15 cellular contexts compared by ENCODE assay signal in the genomic region with DNA sequence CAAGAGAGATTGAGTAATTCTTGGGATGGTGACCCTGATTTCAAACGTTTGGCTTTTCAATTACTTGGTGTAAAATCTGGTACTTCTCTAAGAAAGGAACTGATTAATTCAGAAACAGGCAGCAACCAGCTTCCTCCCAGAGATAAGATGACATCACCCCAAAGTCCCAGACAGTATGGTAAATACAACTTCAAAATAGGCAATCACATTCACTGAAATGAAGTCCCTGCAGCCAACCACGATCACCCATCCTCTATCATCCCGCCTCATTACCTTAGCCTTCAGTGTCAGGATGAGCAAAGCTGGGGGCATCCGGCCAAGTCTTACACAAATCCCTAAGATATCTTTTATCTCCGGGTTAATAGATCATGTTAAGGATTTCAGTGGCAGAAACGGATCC. TPM values are rescaled to one million over a fixed set of nuclear protein-coding genes. Genes with fewer than 3 reads are reported as not detected.
DNase-seq lines count a peak whose midpoint lies in the region; ATAC-seq and TF ChIP-seq lines count a peak whose summit lies in the region.
"Had no signal": no experiment of that assay in that cellular context is flagged by ENCODE, and none has a peak within 500 bp of the region (broad histone marks: within the 10 kb centered on the region; RNA-seq: fewer than 3 reads in every experiment).

No MANE protein-coding gene starts in this region.

- H3K27ac ChIP-seq in fibroblast of lung (ENCODE audit: insufficient read depth, low read length), result no peak overlapping the region
- H3K27ac ChIP-seq in lower lobe of right lung, result no peak overlapping the region
- H3K27ac ChIP-seq: C4-2B, gastroesophageal sphincter had no signal

- intact Hi-C loops in activated naive CD4-positive, alpha-beta T cell treated with anti-CD3 and anti-CD28 coated beads for 36 hours (cut with micrococcal nuclease), result loop anchor here (1.0 kb wide), 2 partner anchors 13 to 24 kb away; no protein-coding TSS in a partner anchor
- intact Hi-C loops in lower lobe of right lung (cut with DNase I), result no loop called here

- TF ChIP-seq CTCF in fibroblast of lung (conservative IDR thresholded peaks at IDR 0.05 in 1 of 2, IDR thresholded peaks at IDR 0.05 in 1 of 2; ENCODE audit: low read depth in 1 of 2, low read length in 2 of 2) (no peak), lower lobe of right lung (IDR thresholded peaks at IDR 0.05) (no peak)

- no peak overlapping the region for H2AFZ ChIP-seq in fibroblast of lung (ENCODE audit: low read length)

- no peaks in the 10 kb centered on the region for H3K79me2 ChIP-seq in fibroblast of lung (ENCODE audit: control insufficient read depth, insufficient read depth, low read length)

- no peak overlapping the region for H3K27ac Mint-ChIP-seq in activated naive CD4-positive, alpha-beta T cell treated with anti-CD3 and anti-CD28 coated beads for 36 hours
- H3K27ac Mint-ChIP-seq in stimulated activated effector memory CD8-positive, alpha-beta T cell treated with anti-CD3 and anti-CD28 coated beads, Interleukin-12 subunit alpha, Interleukin-12 subunit beta, amount 100 ng/mL, for 72 hours, result no peak overlapping the region
- H3K27ac Mint-ChIP-seq: brain had no signal

- H3K36me3 Mint-ChIP-seq in activated naive CD4-positive, alpha-beta T cell treated with anti-CD3 and anti-CD28 coated beads for 36 hours (ENCODE audit: low read depth), result no peaks in the 10 kb centered on the region
- H3K36me3 Mint-ChIP-seq in stimulated activated effector memory CD8-positive, alpha-beta T cell treated with anti-CD3 and anti-CD28 coated beads, Interleukin-12 subunit alpha, Interleukin-12 subunit beta, amount 100 ng/mL, for 72 hours, result no peaks in the 10 kb centered on the region
- H3K36me3 Mint-ChIP-seq: brain had no signal

- H3K4me1 ChIP-seq in fibroblast of lung (ENCODE audit: control insufficient read depth, extremely low read depth, insufficient read depth, low read length), result peaks cover 11% of the 10 kb centered on the region
- H3K4me1 ChIP-seq in lower lobe of right lung, result no peaks in the 10 kb centered on the region

- peaks cover 15% of the 10 kb centered on the region for H3K4me1 Mint-ChIP-seq in activated naive CD4-positive, alpha-beta T cell treated with anti-CD3 and anti-CD28 coated beads for 36 hours (ENCODE audit: low read depth)
- H3K4me1 Mint-ChIP-seq in stimulated activated effector memory CD8-positive, alpha-beta T cell treated with anti-CD3 and anti-CD28 coated beads, Interleukin-12 subunit alpha, Interleukin-12 subunit beta, amount 100 ng/mL, for 72 hours, result peaks cover 25% of the 10 kb centered on the region

- no peak overlapping the region for H3K4me2 ChIP-seq in fibroblast of lung (ENCODE audit: extremely low read depth, insufficient read depth, low read length)

- DNase-seq in activated naive CD4-positive, alpha-beta T cell treated with anti-CD3 and anti-CD28 coated beads for 36 hours, result peak; percentile 61
- DNase-seq in activated naive CD4-positive, alpha-beta T cell treated with Interleukin-2 at 50 U/mL for 16 hours, result no peak
- DNase-seq in NCI-H226 (peak; percentile 91), fibroblast of lung (ENCODE audit: low read depth in 2 of 2) (peak; percentile 31 to 85), lower lobe of right lung (no peak)
- DNase-seq in stimulated activated effector memory CD8-positive, alpha-beta T cell treated with anti-CD3 and anti-CD28 coated beads, Interleukin-12 subunit alpha, Interleukin-12 subunit beta, amount 100 ng/mL, for 72 hours (ENCODE audit: low spot score in 2 of 2), result no peak
- no peak for DNase-seq in effector CD4-positive, alpha-beta T cell
- DNase-seq: KG1, NCI-H524, SW 1271 had no signal

- no peaks in the 10 kb centered on the region for H3K9me3 ChIP-seq in fibroblast of lung (ENCODE audit: control insufficient read depth, insufficient read depth, low read depth, low read length)
- no peaks in the 10 kb centered on the region for H3K9me3 ChIP-seq in lower lobe of right lung
- H3K9me3 ChIP-seq: gastroesophageal sphincter had no signal

- CTCF ChIA-PET in activated naive CD4-positive, alpha-beta T cell treated with anti-CD3 and anti-CD28 coated beads for 36 hours (lab: Charles Lee), result interaction anchor here (1.0 kb wide), 1 partner anchor 131 kb away, joined by 3 read pairs; no protein-coding TSS in a partner anchor

- H3K4me3 ChIP-seq in fibroblast of lung (replicated peaks in 1 of 4; ENCODE audit: control extremely low read depth in 1 of 4, insufficient read depth in 1 of 4, low read depth in 3 of 4, low read length in 4 of 4), result no peak overlapping the region
- no peak overlapping the region for H3K4me3 ChIP-seq in lower lobe of right lung
- H3K4me3 ChIP-seq: gastroesophageal sphincter had no signal

- no peaks in the 10 kb centered on the region for H4K20me1 ChIP-seq in fibroblast of lung (ENCODE audit: control insufficient read depth, extremely low read depth, insufficient read depth, low read length)

- H3K27me3 ChIP-seq in fibroblast of lung (ENCODE audit: control insufficient read depth, insufficient read depth, low read length) (no peaks in the 10 kb centered on the region), lower lobe of right lung (ENCODE audit: low read depth) (no peaks in the 10 kb centered on the region)
- H3K27me3 ChIP-seq: gastroesophageal sphincter had no signal

- peak; percentile 80 for ATAC-seq in stimulated activated effector memory CD8-positive, alpha-beta T cell treated with anti-CD3 and anti-CD28 coated beads, Interleukin-12 subunit alpha, Interleukin-12 subunit beta, amount 100 ng/mL, for 72 hours
- ATAC-seq in GM21390 (IDR thresholded peaks at IDR 0.05; ENCODE audit: unreplicated experiment) (no peak), lower lobe of right lung (no peak)
- ATAC-seq: gastroesophageal sphincter; stimulated activated memory B cell treated with anti-CD40 and anti-IgM and Interleukin-4, amounts not matched to agents 10 μg/mL and 1 μg/mL and 100 μg/mL, for 72 hours had no signal

- H3K27me3 Mint-ChIP-seq in activated naive CD4-positive, alpha-beta T cell treated with anti-CD3 and anti-CD28 coated beads for 36 hours (ENCODE audit: low read depth), result peaks cover 2% of the 10 kb centered on the region
- H3K27me3 Mint-ChIP-seq: stimulated activated memory B cell treated with anti-CD40 and anti-IgM and Interleukin-4, amounts not matched to agents 10 μg/mL and 1 μg/mL and 100 μg/mL, for 72 hours had no signal

- no peaks in the 10 kb centered on the region for H3K36me3 ChIP-seq in fibroblast of lung (ENCODE audit: control insufficient read depth, insufficient read depth, low read length)
- no peaks in the 10 kb centered on the region for H3K36me3 ChIP-seq in lower lobe of right lung
- H3K36me3 ChIP-seq: gastroesophageal sphincter had no signal

- no peaks in the 10 kb centered on the region for H3K9me3 Mint-ChIP-seq in activated naive CD4-positive, alpha-beta T cell treated with anti-CD3 and anti-CD28 coated beads for 36 hours
- H3K9me3 Mint-ChIP-seq in stimulated activated effector memory CD8-positive, alpha-beta T cell treated with anti-CD3 and anti-CD28 coated beads, Interleukin-12 subunit alpha, Interleukin-12 subunit beta, amount 100 ng/mL, for 72 hours, result peaks cover 6% of the 10 kb centered on the region

- H3K9ac ChIP-seq in fibroblast of lung (ENCODE audit: insufficient read depth, low read length), result no peak overlapping the region

- no peak overlapping the region for H3K4me3 Mint-ChIP-seq in activated naive CD4-positive, alpha-beta T cell treated with anti-CD3 and anti-CD28 coated beads for 36 hours
- H3K4me3 Mint-ChIP-seq in stimulated activated effector memory CD8-positive, alpha-beta T cell treated with anti-CD3 and anti-CD28 coated beads, Interleukin-12 subunit alpha, Interleukin-12 subunit beta, amount 100 ng/mL, for 72 hours, result no peak overlapping the region
- H3K4me3 Mint-ChIP-seq: brain; stimulated activated memory B cell treated with anti-CD40 and anti-IgM and Interleukin-4, amounts not matched to agents 10 μg/mL and 1 μg/mL and 100 μg/mL, for 72 hours had no signal

RNA-seq across cellular contexts. Expression of a gene that starts 26.4 kb away (rescaled TPM):
- 10 to 100 TPM; 36.9 to 41.0 TPM for total RNA-seq in activated naive CD4-positive, alpha-beta T cell treated with anti-CD3 and anti-CD28 coated beads for 36 hours
- total RNA-seq in fibroblast of lung, result 21.6 and 41.6 TPM in 2 replicates
- 23.1 and 29.6 TPM in 2 replicates for polyA plus RNA-seq in fibroblast of lung
- 25.3 and 25.6 TPM in 2 replicates for polyA plus RNA-seq in fibroblast of lung (2012)
- 45.0 and 57.1 TPM in 2 replicates for polyA minus RNA-seq in fibroblast of lung (ENCODE audit: low replicate concordance)
- 110 TPM for total RNA-seq in lower lobe of right lung

Comparison
In these comparisons a context has a peak if more than half of its experiments do, and no peak if none do; other contexts are left out.
1. DNase-seq: peak in activated naive CD4-positive, alpha-beta T cell treated with anti-CD3 and anti-CD28 coated beads for 36 hours (single experiment), NCI-H226 (single experiment) and fibroblast of lung (2 of 2); none in activated naive CD4-positive, alpha-beta T cell treated with Interleukin-2 at 50 U/mL for 16 hours (single experiment), stimulated activated effector memory CD8-positive, alpha-beta T cell treated with anti-CD3 and anti-CD28 coated beads, Interleukin-12 subunit alpha, Interleukin-12 subunit beta, amount 100 ng/mL, for 72 hours (0 of 2), effector CD4-positive, alpha-beta T cell (single experiment) and lower lobe of right lung (single experiment).